1 cellular context compared by ENCODE assay signal in genomic region chr14:91896419-91896818, GRCh38.
A peak's percentile ranks its signal among the peaks of the same experiment; 100 is the strongest.
TF ChIP-seq lines count a peak whose summit lies in the region.

No MANE protein-coding gene starts in this region.

TF ChIP-seq in HepG2, 621 proteins besides CTCF, POLR2A, EP300 and RAD21:
- TF ChIP-seq BHLHE40 (IDR thresholded peaks at IDR 0.05; ENCODE audit: low read length): no peak
- peak; percentile 72 for TF ChIP-seq ZNF629 (CRISPR knock-in tag; conservative IDR thresholded peaks at IDR 0.05)
- 0 out of 2 replicates have a peak, but pooled peaks have one; percentile 51 for TF ChIP-seq ZMYM3 (CRISPR knock-in tag; IDR thresholded peaks at IDR 0.05)
- no peak for TF ChIP-seq MED13 (CRISPR knock-in tag; IDR thresholded peaks at IDR 0.05)
TF ChIP-seq in HepG2: peak in this region for 2.
